1 cellular context compared by ENCODE assay signal in genomic region chr19:47050562-47050961, GRCh38. TPM values are rescaled to one million over a fixed set of nuclear protein-coding genes. Genes with fewer than 3 reads are reported as not detected.
"Had no signal": no experiment of that assay in that cellular context is flagged by ENCODE, and none has a peak within 500 bp of the region (broad histone marks: within the 10 kb centered on the region; RNA-seq: fewer than 3 reads in every experiment).

No MANE protein-coding gene starts in this region.

RNA-seq across cellular contexts. Expression of gene NPAS1, which starts 30.9 kb away (rescaled TPM):
- total RNA-seq: HT-29 had no signal
